8 cellular contexts compared by ENCODE assay signal in the genomic region with DNA sequence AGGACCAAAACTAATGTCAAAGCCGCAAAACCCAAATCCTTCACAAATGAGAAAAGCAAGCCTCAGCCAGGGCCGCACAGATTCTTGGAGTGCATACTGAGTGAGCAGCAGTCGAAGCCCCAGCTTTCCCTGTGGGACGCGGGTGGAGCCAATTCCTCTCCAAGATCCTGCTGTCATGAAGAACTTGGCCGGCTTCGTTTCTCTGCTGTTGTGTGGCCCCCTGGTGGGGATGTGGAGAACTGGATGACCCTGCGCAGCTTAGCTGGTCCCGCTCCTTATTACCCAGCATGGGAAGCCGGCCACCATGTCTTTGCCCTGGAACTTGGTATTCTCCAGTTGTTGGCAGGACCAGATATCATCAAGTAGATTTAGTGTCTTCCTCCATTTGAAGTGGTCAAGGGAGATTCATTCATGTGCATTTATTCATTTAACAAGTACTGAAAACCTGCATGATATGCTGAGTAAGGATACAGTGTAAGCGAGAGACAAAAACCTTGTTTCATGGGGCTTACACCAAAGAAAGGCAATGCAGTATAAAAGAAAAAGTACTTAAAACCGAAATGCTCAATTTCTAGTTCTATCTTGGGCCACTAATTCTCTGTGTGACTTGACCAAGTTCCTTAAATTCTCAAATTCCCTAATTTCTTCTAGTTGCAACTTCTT. TPM values are rescaled to one million over a fixed set of nuclear protein-coding genes. Genes with fewer than 3 reads are reported as not detected.
DNase-seq lines count a peak whose midpoint lies in the region; ATAC-seq lines count a peak whose summit lies in the region.

No MANE protein-coding gene starts in this region.

- H3K27me3 ChIP-seq in adipocyte (replicated peaks; ENCODE audit: control insufficient read depth, insufficient read depth, low read length) = no peaks in the 10 kb centered on the region

- H3K4me3 ChIP-seq in adipocyte (ENCODE audit: low read length) = no peak overlapping the region

- H3K4me1 ChIP-seq in adipocyte (ENCODE audit: control insufficient read depth, insufficient read depth, low read length) = peaks cover 75% of the 10 kb centered on the region

- H3K9ac ChIP-seq in adipocyte (ENCODE audit: low read length) = peak overlapping the region; percentile 69

- peak; percentile 88 to 94 for ATAC-seq in left cardiac atrium
- no peak for ATAC-seq in GM21576 (IDR thresholded peaks at IDR 0.05; ENCODE audit: unreplicated experiment)

- peaks cover 12% of the 10 kb centered on the region for H3K36me3 ChIP-seq in adipocyte (ENCODE audit: control insufficient read depth, insufficient read depth, low read length, severe bottlenecking)

- H3K9me3 ChIP-seq in adipocyte (ENCODE audit: control insufficient read depth, low read length) = no peaks in the 10 kb centered on the region

- intact Hi-C loops in left cardiac atrium (cut with DNase I) = loop anchor here (2.0 to 5.0 kb wide), 3 partner anchors 144 to 199 kb away; no protein-coding TSS in a partner anchor

- DNase-seq in DMS53 (lab: John Stamatoyannopoulos, UW) = peak; percentile 80
- DNase-seq in H4 (ENCODE audit: low spot score) = peak; percentile 76
- peak; percentile 77 for DNase-seq in NCI-H1092 (lab: John Stamatoyannopoulos, UW)
- peak; percentile 78 for DNase-seq in SW480 (ENCODE audit: low spot score)
- peak; percentile 98 for DNase-seq in adipocyte (ENCODE audit: low read depth)
- DNase-seq in left cardiac atrium = peak; percentile 90
- DNase-seq in renal cortical epithelial cell (ENCODE audit: low read depth) = peak; percentile 73

RNA-seq across cellular contexts. Expression of a gene that starts 56.8 kb away (rescaled TPM):
- not detected in 2 replicates for total RNA-seq in H4 (2014; rRNA removed; shearing (Covaris generic))
- under 1 TPM; 0.13 to 0.27 TPM for total RNA-seq in left cardiac atrium
- total RNA-seq in renal cortical epithelial cell = not detected in 2 replicates
